In genomic region chr13:109380457-109380856, GRCh38 we compare ENCODE assay signal across 1 cellular context.
A peak's percentile ranks its signal among the peaks of the same experiment; 100 is the strongest.
TF ChIP-seq lines count a peak whose summit lies in the region.

No MANE protein-coding gene starts in this region.

TF ChIP-seq in HepG2, 621 proteins besides CTCF, POLR2A, EP300 and RAD21 (continued from another document):
- TF ChIP-seq PHB2 (IDR thresholded peaks at IDR 0.05; ENCODE audit: partially characterized antibody): no peak
- TF ChIP-seq AKNA (CRISPR knock-in tag; IDR thresholded peaks at IDR 0.05; ENCODE audit: borderline replicate concordance): no peak
- TF ChIP-seq ZNF720 (CRISPR knock-in tag; IDR thresholded peaks at IDR 0.05): no peak
- peak; percentile 52 for TF ChIP-seq MAFF (IDR thresholded peaks at IDR 0.05; ENCODE audit: low read depth, low read length)
- no peak for TF ChIP-seq MXD4 (CRISPR knock-in tag; IDR thresholded peaks at IDR 0.05)
- no peak for TF ChIP-seq ZFP37 (CRISPR knock-in tag; IDR thresholded peaks at IDR 0.05; ENCODE audit: borderline replicate concordance)
